8 cellular contexts compared by ENCODE assay signal in the genomic region with DNA sequence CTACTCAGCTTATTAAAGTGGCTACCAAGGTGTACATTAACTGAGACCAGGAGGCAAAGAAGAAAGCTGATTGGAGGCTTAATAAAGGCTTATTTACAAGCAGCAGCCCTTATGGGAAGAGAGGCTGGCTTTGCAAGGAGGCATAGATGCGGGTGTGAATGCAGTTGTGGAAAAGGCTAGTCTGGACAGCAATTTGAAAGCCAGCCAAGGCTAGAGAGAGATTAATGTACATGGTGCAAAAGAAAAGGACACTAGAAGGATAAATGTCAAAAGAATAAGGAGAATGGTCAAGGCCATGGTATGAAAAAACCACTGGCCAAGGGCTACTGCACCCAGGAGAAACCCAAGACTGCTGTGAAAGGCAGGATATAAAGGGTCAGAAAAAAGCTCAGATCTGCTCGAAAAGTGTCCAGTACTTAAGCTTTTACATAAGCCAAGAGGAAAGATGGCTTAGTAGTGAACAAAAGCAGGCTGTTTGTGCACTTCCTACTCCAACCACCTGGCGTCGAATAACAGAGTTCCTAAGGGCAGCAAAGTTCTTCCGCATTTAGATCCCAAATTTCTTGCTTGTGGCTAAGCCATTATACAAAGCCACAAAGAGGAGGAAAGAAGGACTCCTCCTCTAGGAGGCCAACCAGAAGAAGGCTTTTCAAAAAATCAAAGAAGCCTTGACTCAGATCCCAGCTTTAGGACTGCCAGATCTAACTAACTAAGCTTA. TPM values are rescaled to one million over a fixed set of nuclear protein-coding genes. Genes with fewer than 3 reads are reported as not detected.
DNase-seq lines count a peak whose midpoint lies in the region; ATAC-seq and TF ChIP-seq lines count a peak whose summit lies in the region.

No MANE protein-coding gene starts in this region.

- H3K27ac Mint-ChIP-seq in natural killer cell treated with Interleukin-12 subunit alpha and Interleukin-12 subunit beta and Interleukin-15 and Interleukin-18, amount 100 ng/mL, for 72 hours = no peak overlapping the region

- DNase-seq in NCI-H1417 (lab: John Stamatoyannopoulos, UW) = peak in 2 of 3 experiments; percentile 62 to 87
- no peak for DNase-seq in NCI-H1417 treated with DMSO at 0.1 percent for 48 hours (lab: John Stamatoyannopoulos, UW)
- DNase-seq in SW480 (ENCODE audit: low spot score) = peak; percentile 22
- peak; percentile 47 for DNase-seq in kidney tubule cell (ENCODE audit: low spot score)
- DNase-seq in thyroid gland = no peak
- DNase-seq in natural killer cell treated with Interleukin-12 subunit alpha and Interleukin-12 subunit beta and Interleukin-15 and Interleukin-18, amount 100 ng/mL, for 72 hours (ENCODE audit: low spot score) = no peak
- no peak for DNase-seq in islet precursor cell

- no peaks in the 10 kb centered on the region for H3K27me3 Mint-ChIP-seq in natural killer cell treated with Interleukin-12 subunit alpha and Interleukin-12 subunit beta and Interleukin-15 and Interleukin-18, amount 100 ng/mL, for 72 hours

- peaks cover 8% of the 10 kb centered on the region for H3K9me3 Mint-ChIP-seq in natural killer cell treated with Interleukin-12 subunit alpha and Interleukin-12 subunit beta and Interleukin-15 and Interleukin-18, amount 100 ng/mL, for 72 hours

- WGBS in thyroid gland, 2 donors = 48% methylated on average over 5 of the region's 5 CpGs

- no peak overlapping the region for H3K4me3 Mint-ChIP-seq in natural killer cell treated with Interleukin-12 subunit alpha and Interleukin-12 subunit beta and Interleukin-15 and Interleukin-18, amount 100 ng/mL, for 72 hours

- H3K27ac ChIP-seq in thyroid gland = peak overlapping the region; percentile 74 to 99 (median 94)

- peak overlapping the region in 1 of 3 donors; percentile 56 for H3K4me3 ChIP-seq in thyroid gland (replicated peaks in 1 of 3)

- TF ChIP-seq POLR2A in thyroid gland (IDR thresholded peaks at IDR 0.05) = no peak

- no peaks in the 10 kb centered on the region for H3K9me3 ChIP-seq in thyroid gland

- H3K4me1 Mint-ChIP-seq in natural killer cell treated with Interleukin-12 subunit alpha and Interleukin-12 subunit beta and Interleukin-15 and Interleukin-18, amount 100 ng/mL, for 72 hours (ENCODE audit: low read depth in 2 of 2) = peaks cover 35 to 47% of the 10 kb centered on the region in 2 donors

- peak in 1 of 6 experiments; percentile 19 for TF ChIP-seq CTCF in thyroid gland (IDR thresholded peaks at IDR 0.05)

- intact Hi-C loops in thyroid gland (cut with DNase I) = no loop called here

- no peaks in the 10 kb centered on the region for H3K36me3 ChIP-seq in thyroid gland

- H3K27me3 ChIP-seq in thyroid gland = no peaks in the 10 kb centered on the region

- H3K4me1 ChIP-seq in thyroid gland = peaks cover 13 to 20% of the 10 kb centered on the region in 2 donors

- peaks cover 32% of the 10 kb centered on the region for H3K36me3 Mint-ChIP-seq in natural killer cell treated with Interleukin-12 subunit alpha and Interleukin-12 subunit beta and Interleukin-15 and Interleukin-18, amount 100 ng/mL, for 72 hours

- no peak for ATAC-seq in natural killer cell treated with Interleukin-12 subunit alpha and Interleukin-12 subunit beta and Interleukin-15 and Interleukin-18, amount 100 ng/mL, for 72 hours
- no peak for ATAC-seq in GM21619 (IDR thresholded peaks at IDR 0.05; ENCODE audit: unreplicated experiment)

RNA-seq across cellular contexts. Expression of gene KLRK1, which starts 24.0 kb away (rescaled TPM):
- 1 to 10 TPM; 1.1 to 6.4 (median 3.8) TPM for total RNA-seq in thyroid gland
- total RNA-seq in natural killer cell treated with Interleukin-12 subunit alpha and Interleukin-12 subunit beta and Interleukin-15 and Interleukin-18, amount 100 ng/mL, for 72 hours = 100 to 1,000 TPM in 1 of 2 donors, 10 to 100 TPM in 1; 80.4 to 126 TPM

RNA-seq across cellular contexts. Expression of gene KLRC4, which starts 43.7 kb away (rescaled TPM):
- 1 to 10 TPM in 1 of 4 donors, not detected in 3; 2.4 TPM for total RNA-seq in thyroid gland
- total RNA-seq in natural killer cell treated with Interleukin-12 subunit alpha and Interleukin-12 subunit beta and Interleukin-15 and Interleukin-18, amount 100 ng/mL, for 72 hours = 10 to 100 TPM in 1 of 2 donors, 1 to 10 TPM in 1; 5.4 to 17.8 TPM

RNA-seq across cellular contexts. Expression of gene KLRC3, which starts 54.5 kb away (rescaled TPM):
- not detected for total RNA-seq in thyroid gland
- total RNA-seq in natural killer cell treated with Interleukin-12 subunit alpha and Interleukin-12 subunit beta and Interleukin-15 and Interleukin-18, amount 100 ng/mL, for 72 hours = 1 to 10 TPM; 7.9 to 9.6 TPM

RNA-seq across cellular contexts. Expression of gene KLRD1, which starts 58.2 kb away (rescaled TPM):
- 1 to 10 TPM; 1.1 to 3.8 (median 2.5) TPM for total RNA-seq in thyroid gland
- 100 to 1,000 TPM in 1 of 2 donors, 10 to 100 TPM in 1; 58.2 to 197 TPM for total RNA-seq in natural killer cell treated with Interleukin-12 subunit alpha and Interleukin-12 subunit beta and Interleukin-15 and Interleukin-18, amount 100 ng/mL, for 72 hours

Comparison
In these comparisons a context has a peak if more than half of its experiments do, and no peak if none do; other contexts are left out.
1. DNase-seq: peak in NCI-H1417 (2 of 3), SW480 (single experiment) and kidney tubule cell (single experiment); none in NCI-H1417 treated with DMSO at 0.1 percent for 48 hours (single experiment), thyroid gland (0 of 2), natural killer cell treated with Interleukin-12 subunit alpha and Interleukin-12 subunit beta and Interleukin-15 and Interleukin-18, amount 100 ng/mL, for 72 hours (single experiment) and islet precursor cell (single experiment).
2. RNA of gene KLRK1, which starts 24.0 kb away (total RNA-seq): 80.4 to 126 TPM in natural killer cell treated with Interleukin-12 subunit alpha and Interleukin-12 subunit beta and Interleukin-15 and Interleukin-18, amount 100 ng/mL, for 72 hours; 1.1 to 6.4 TPM in thyroid gland; every median in the first group is over 10 times any median in the second.
3. RNA of gene KLRC3, which starts 54.5 kb away (total RNA-seq): 7.9 to 9.6 TPM in natural killer cell treated with Interleukin-12 subunit alpha and Interleukin-12 subunit beta and Interleukin-15 and Interleukin-18, amount 100 ng/mL, for 72 hours; not detected in thyroid gland; every median in the first group is over 4 times any median in the second.